ENCODE assay signal across 8 cellular contexts in genomic region chr15:84992157-84992940, GRCh38. TPM values are rescaled to one million over a fixed set of nuclear protein-coding genes. Genes with fewer than 3 reads are reported as not detected.
A peak's percentile ranks its signal among the peaks of the same experiment; 100 is the strongest.
DNase-seq lines count a peak whose midpoint lies in the region; ATAC-seq and TF ChIP-seq lines count a peak whose summit lies in the region.

No MANE protein-coding gene starts in this region.

- TF ChIP-seq CTCF in coronary artery (IDR thresholded peaks at IDR 0.05) (no peak), smooth muscle cell (IDR thresholded peaks at IDR 0.05; ENCODE audit: borderline replicate concordance, insufficient read depth, poor library complexity, severe bottlenecking) (no peak), WERI-Rb-1 (IDR thresholded peaks at IDR 0.05; ENCODE audit: low read depth, low read length) (no peak), uterus (IDR thresholded peaks at IDR 0.05) (no peak)

- H3K9me3 ChIP-seq in smooth muscle cell (replicated peaks; ENCODE audit: low read depth): no peaks in the 10 kb centered on the region
- H3K9me3 ChIP-seq in WERI-Rb-1 (ENCODE audit: severe bottlenecking): no peaks in the 10 kb centered on the region
- H3K9me3 ChIP-seq in uterus: no peaks in the 10 kb centered on the region

- H3K36me3 ChIP-seq in smooth muscle cell (ENCODE audit: low read depth) (no peaks in the 10 kb centered on the region), WERI-Rb-1 (no peaks in the 10 kb centered on the region; the same call in 1 of the 2 replicates), uterus (no peaks in the 10 kb centered on the region)

- peaks cover 49% of the 10 kb centered on the region for H3K79me2 ChIP-seq in smooth muscle cell (ENCODE audit: low read depth)

- intact Hi-C loops in uterus (cut with DNase I; ENCODE audit: low total_unique reads): no loop called here

- DNase-seq in EH (ENCODE audit: low read depth) (peak; percentile 81), RPMI7951 (ENCODE audit: low read depth) (peak; percentile 82), coronary artery (ENCODE audit: low spot score) (no peak), smooth muscle cell (lab: John Stamatoyannopoulos, UW; ENCODE audit: unreplicated experiment) (no peak), WERI-Rb-1 (no peak), SKM-1 (lab: John Stamatoyannopoulos, UW; ENCODE audit: unreplicated experiment) (no peak), uterus (no peak)

- H3K4me3 ChIP-seq in coronary artery: peak overlapping the region; percentile 18
- H3K4me3 ChIP-seq in smooth muscle cell: no peak overlapping the region
- no peak overlapping the region for H3K4me3 ChIP-seq in WERI-Rb-1 (ENCODE audit: low read depth, low read length)
- no peak overlapping the region for H3K4me3 ChIP-seq in uterus

- no peaks in the 10 kb centered on the region for H3F3A ChIP-seq in smooth muscle cell (ENCODE audit: low read depth)

- H3K27ac ChIP-seq in coronary artery: peak overlapping the region in 1 of 2 donors; percentile 38
- H3K27ac ChIP-seq in smooth muscle cell (ENCODE audit: low read depth): no peak overlapping the region
- H3K27ac ChIP-seq in WERI-Rb-1: no peak overlapping the region
- no peak overlapping the region for H3K27ac ChIP-seq in uterus

- H2AFZ ChIP-seq in smooth muscle cell (ENCODE audit: low read depth): no peak overlapping the region

- 42% methylated on average over 4 of the region's 4 CpGs for WGBS in smooth muscle cell (ENCODE audit: low lambda C conversion rate)

- peak overlapping the region; percentile 59 for H3K4me2 ChIP-seq in smooth muscle cell

- H3K9ac ChIP-seq in smooth muscle cell (ENCODE audit: low read depth): no peak overlapping the region

- TF ChIP-seq POLR2A in uterus (IDR thresholded peaks at IDR 0.05): no peak

- no peak for ATAC-seq in GM21576 (IDR thresholded peaks at IDR 0.05; ENCODE audit: unreplicated experiment)

- H3K27me3 ChIP-seq in smooth muscle cell (ENCODE audit: low read depth) (no peaks in the 10 kb centered on the region), WERI-Rb-1 (ENCODE audit: insufficient read depth, low read depth, severe bottlenecking) (no peaks in the 10 kb centered on the region), uterus (no peaks in the 10 kb centered on the region)

- H3K4me1 ChIP-seq in smooth muscle cell (ENCODE audit: low read depth) (no peaks in the 10 kb centered on the region), uterus (peaks cover 0 to 5% of the 10 kb centered on the region in 2 donors)

- peaks cover 96% of the 10 kb centered on the region for H4K20me1 ChIP-seq in smooth muscle cell (ENCODE audit: low read depth)

RNA-seq across cellular contexts. Expression of gene PDE8A, which starts 10.7 kb away (rescaled TPM):
- 24.9 and 28.7 TPM in 2 replicates for total RNA-seq in RPMI7951 (2014; rRNA removed; shearing (Covaris generic))
- total RNA-seq in smooth muscle cell (17.5 and 19.8 TPM in 2 replicates), uterus (10 to 100 TPM; 25.1 to 67.0 (median 34.0) TPM)
- 4.3 and 5.5 TPM in 2 replicates for polyA plus RNA-seq in smooth muscle cell

Comparison
In these comparisons a context has a peak if more than half of its experiments do, and no peak if none do; other contexts are left out.
1. DNase-seq: peak in EH (single experiment) and RPMI7951 (single experiment); none in coronary artery (single experiment), smooth muscle cell (single experiment), WERI-Rb-1 (single experiment), SKM-1 (single experiment) and uterus (0 of 2).